8 cellular contexts compared by ENCODE assay signal in the genomic region with DNA sequence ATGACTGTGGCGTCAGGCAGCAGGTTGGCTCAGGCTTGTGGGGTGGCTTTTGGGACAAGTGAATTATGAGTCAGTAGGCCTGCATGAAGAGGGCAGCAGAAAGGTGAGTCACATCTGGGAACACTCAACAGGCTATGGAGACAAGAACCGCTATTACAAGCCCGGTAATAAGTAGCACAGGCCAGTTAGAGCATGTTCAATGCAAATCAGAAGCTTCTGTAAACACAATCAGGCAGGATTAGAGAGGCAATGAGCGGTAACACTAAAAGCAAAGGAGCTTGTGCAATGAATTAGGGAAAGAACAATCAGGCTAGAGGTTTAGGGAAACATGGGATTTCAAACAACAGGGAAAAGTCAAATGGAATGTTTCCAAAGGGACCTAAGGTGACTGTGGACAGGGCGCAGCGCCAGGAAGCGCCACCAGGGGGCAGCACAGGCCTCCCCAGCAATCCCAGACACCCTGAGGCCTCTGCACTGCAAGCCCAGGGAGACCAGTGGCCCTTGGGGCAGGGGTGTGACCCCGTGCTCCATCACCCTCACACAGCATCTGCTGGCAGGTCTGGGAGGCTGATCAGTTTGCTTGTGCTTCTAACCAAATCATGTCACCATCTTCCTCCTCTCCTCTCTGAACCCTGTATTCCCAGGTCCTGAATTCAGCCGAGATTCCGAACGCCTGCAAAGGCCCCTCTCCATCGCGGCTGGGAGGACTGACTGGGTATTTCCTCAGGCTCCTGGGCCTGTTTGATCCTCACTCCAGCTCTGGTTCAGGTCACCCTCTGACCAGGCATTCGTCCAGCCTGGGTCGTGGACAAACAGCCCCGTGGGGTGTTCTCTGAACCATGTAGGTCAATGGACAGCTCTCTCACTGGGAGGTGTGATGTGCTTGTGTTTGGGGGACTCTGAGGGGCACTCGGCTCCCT. TPM values are rescaled to one million over a fixed set of nuclear protein-coding genes. Genes with fewer than 3 reads are reported as not detected.
A peak's percentile ranks its signal among the peaks of the same experiment; 100 is the strongest.
DNase-seq lines count a peak whose midpoint lies in the region; ATAC-seq, FAIRE-seq and TF ChIP-seq lines count a peak whose summit lies in the region.

No MANE protein-coding gene starts in this region.

- H2BK12ac ChIP-seq in H1 (ENCODE audit: low read depth, low read length) (no peak overlapping the region), mesenchymal stem cell (ENCODE audit: low read length in 2 of 2) (no peak overlapping the region)

- no peaks in the 10 kb centered on the region for H3K79me2 ChIP-seq in H1 (ENCODE audit: control insufficient read depth in 1 of 2, insufficient read depth in 2 of 2, low read length in 2 of 2)

- no peaks in the 10 kb centered on the region for H3K36me3 Mint-ChIP-seq in activated CD4-positive, alpha-beta memory T cell treated with anti-CD3 and anti-CD28 coated beads, Interleukin-2, amount 10 ng/mL, durations not matched to agents 7 days and 5 days (ENCODE audit: low read depth)

- H2AK5ac ChIP-seq in H1 (ENCODE audit: low read depth, low read length) = no peak overlapping the region
- H2AK5ac ChIP-seq in mesenchymal stem cell (ENCODE audit: low read length, severe bottlenecking) = no peak overlapping the region

- H2BK120ac ChIP-seq in H1 (replicated peaks; ENCODE audit: low read depth, low read length) (no peak overlapping the region), mesenchymal stem cell (ENCODE audit: low read depth, low read length) (no peak overlapping the region)

- no peaks in the 10 kb centered on the region for H3K79me1 ChIP-seq in H1 (ENCODE audit: low read depth, low read length)
- no peaks in the 10 kb centered on the region for H3K79me1 ChIP-seq in mesenchymal stem cell (replicated peaks; ENCODE audit: low read length, poor library complexity, severe bottlenecking)

- H4K8ac ChIP-seq in H1 (ENCODE audit: extremely low read depth, insufficient read depth, low read length) (no peak overlapping the region; the same call in 1 of the 2 replicates), mesenchymal stem cell (ENCODE audit: low read length) (peak overlapping the region; percentile 22)

- peak; percentile 87 to 99 (median 96) for TF ChIP-seq CTCF in H1 (IDR thresholded peaks at IDR 0.05; ENCODE audit: control extremely low read depth in 1 of 3, insufficient read depth in 1 of 3, low read depth in 1 of 3, low read length in 3 of 3)

- H3K4me1 ChIP-seq in H1 (replicated peaks in 1 of 4; ENCODE audit: control insufficient read depth in 3 of 4, insufficient read depth in 4 of 4, low read length in 3 of 4) (no peaks in the 10 kb centered on the region), mesenchymal stem cell (ENCODE audit: control insufficient read depth, insufficient read depth, low read depth, low read length) (peaks cover 19% of the 10 kb centered on the region)

- POLR2A ChIA-PET in activated CD4-positive, alpha-beta memory T cell treated with anti-CD3 and anti-CD28 coated beads, Interleukin-2, amount 10 ng/mL, durations not matched to agents 7 days and 5 days (lab: Charles Lee) = no interaction called here
- POLR2A ChIA-PET in H1 (lab: Charles Lee; ENCODE audit: partially characterized antibody) = interaction anchor here (0.9 kb wide), 1 partner anchor 213 kb away, joined by 3 read pairs; no protein-coding TSS in a partner anchor

- no peak overlapping the region for H3K4me2 ChIP-seq in H1 (ENCODE audit: insufficient read depth in 1 of 2, low read depth in 2 of 2, low read length in 2 of 2)
- H3K4me2 ChIP-seq in mesenchymal stem cell (ENCODE audit: low read length, poor library complexity, severe bottlenecking) = no peak overlapping the region

- H3K4ac ChIP-seq in H1 (replicated peaks; ENCODE audit: insufficient read length, low read depth, low read length) (no peak overlapping the region), mesenchymal stem cell (ENCODE audit: low read depth in 1 of 2, low read length in 2 of 2) (no peak overlapping the region)

- H4K91ac ChIP-seq in H1 (replicated peaks; ENCODE audit: insufficient read length, low read length) (no peak overlapping the region), mesenchymal stem cell (ENCODE audit: low read length) (no peak overlapping the region)

- no peak overlapping the region for H3K18ac ChIP-seq in H1 (ENCODE audit: extremely low read depth, low read length)
- H3K18ac ChIP-seq in mesenchymal stem cell (ENCODE audit: low read depth in 1 of 2, low read length in 2 of 2) = no peak overlapping the region

- ATAC-seq in GM18861 (IDR thresholded peaks at IDR 0.05; ENCODE audit: unreplicated experiment) (peak; percentile 60), HG03196 (IDR thresholded peaks at IDR 0.05; ENCODE audit: unreplicated experiment) (peak; percentile 56)

- H3K9me3 ChIP-seq in H1 (ENCODE audit: insufficient read depth in 2 of 2, low read depth in 1 of 2, low read length in 1 of 2) (no peaks in the 10 kb centered on the region), mesenchymal stem cell (ENCODE audit: control insufficient read depth, low read length) (no peaks in the 10 kb centered on the region)

- TF ChIP-seq EP300 in H1 (IDR thresholded peaks at IDR 0.05; ENCODE audit: borderline replicate concordance in 1 of 2, low read depth in 2 of 2, low read length in 2 of 2) = no peak

- H3K23me2 ChIP-seq in H1 (ENCODE audit: low read depth, low read length) = no peaks in the 10 kb centered on the region

- H3K4me1 Mint-ChIP-seq in activated CD4-positive, alpha-beta memory T cell treated with anti-CD3 and anti-CD28 coated beads, Interleukin-2, amount 10 ng/mL, durations not matched to agents 7 days and 5 days = peaks cover 8% of the 10 kb centered on the region

- CTCF ChIA-PET in activated CD4-positive, alpha-beta memory T cell treated with anti-CD3 and anti-CD28 coated beads, Interleukin-2, amount 10 ng/mL, durations not matched to agents 7 days and 5 days (lab: Charles Lee) = interaction anchor here (0.6 to 1.6 kb wide), 4 partner anchors 9 to 275 kb away, joined by 3 to 7 read pairs (median 6); no protein-coding TSS in a partner anchor
- CTCF ChIA-PET in H1 (lab: Charles Lee; ENCODE audit: partially characterized antibody) = interaction anchor here (0.6 to 10.7 kb wide), 39 partner anchors 9 to 290 kb away, joined by 3 to 119 read pairs (median 4); no protein-coding TSS in a partner anchor

- 68% methylated on average over 17 of the region's 17 CpGs; no CpG with 5 or more reads in 1 of the 2 experiments for WGBS in H1 (ENCODE audit: extremely low coverage in 1 of 2, insufficient coverage in 1 of 2, insufficient read length in 1 of 2, insufficient replicate concordance in 2 of 2, low coverage in 1 of 2, low lambda C conversion rate in 2 of 2, missing lambda C conversion rate in 1 of 2), 2 experiments
- 62% methylated on average over 17 of the region's 17 CpGs for WGBS in mesenchymal stem cell

- H3K27ac Mint-ChIP-seq in activated CD4-positive, alpha-beta memory T cell treated with anti-CD3 and anti-CD28 coated beads, Interleukin-2, amount 10 ng/mL, durations not matched to agents 7 days and 5 days = no peak overlapping the region

- no peak overlapping the region for H2BK20ac ChIP-seq in H1 (ENCODE audit: low read length)

- H3K27me3 ChIP-seq in H1 (replicated peaks in 1 of 4; ENCODE audit: control insufficient read depth in 3 of 4, extremely low read depth in 1 of 4, insufficient read depth in 3 of 4, low read length in 3 of 4) (no peaks in the 10 kb centered on the region), mesenchymal stem cell (ENCODE audit: control insufficient read depth in 1 of 2, insufficient read depth in 1 of 2, low read length in 2 of 2) (no peaks in the 10 kb centered on the region)

- H2AFZ ChIP-seq in H1 (ENCODE audit: low read length) = no peak overlapping the region
- H2AFZ ChIP-seq in mesenchymal stem cell (ENCODE audit: low read depth, low read length) = no peak overlapping the region

- H4K5ac ChIP-seq in H1 (ENCODE audit: insufficient read length, low read depth, low read length) = no peak overlapping the region

- TF ChIP-seq POLR2A in H1 (IDR thresholded peaks at IDR 0.05; ENCODE audit: control extremely low read depth in 1 of 2, low read depth in 2 of 2, low read length in 2 of 2) = no peak

- H4K20me1 ChIP-seq in H1 (replicated peaks in 1 of 2; ENCODE audit: control insufficient read depth in 1 of 2, insufficient read depth in 2 of 2, low read length in 2 of 2) = peaks cover 4 to 5% of the 10 kb centered on the region in 2 experiments

- H3K14ac ChIP-seq in H1 (ENCODE audit: insufficient read length) = no peak overlapping the region
- no peak overlapping the region for H3K14ac ChIP-seq in mesenchymal stem cell (ENCODE audit: low read length in 2 of 2)

- H2BK15ac ChIP-seq in H1 (ENCODE audit: low read length) = no peak overlapping the region
- H2BK15ac ChIP-seq in mesenchymal stem cell (ENCODE audit: low read depth, poor library complexity, severe bottlenecking) = peak overlapping the region; percentile 28

- no peaks in the 10 kb centered on the region for H3K27me3 Mint-ChIP-seq in activated CD4-positive, alpha-beta memory T cell treated with anti-CD3 and anti-CD28 coated beads, Interleukin-2, amount 10 ng/mL, durations not matched to agents 7 days and 5 days

- DNase-seq in AG08395 (ENCODE audit: low spot score) = peak; percentile 79
- peak; percentile 73 for DNase-seq in NCI-H69 (lab: John Stamatoyannopoulos, UW)
- DNase-seq in activated CD4-positive, alpha-beta memory T cell treated with anti-CD3 and anti-CD28 coated beads, Interleukin-2, amount 10 ng/mL, durations not matched to agents 7 days and 5 days = peak; percentile 58
- peak; percentile 70 to 94 for DNase-seq in H1 (ENCODE audit: low read depth in 1 of 2, low spot score in 2 of 2)
- DNase-seq in mesenchymal stem cell = peak; percentile 64
- peak; percentile 32 to 43 for DNase-seq in stimulated activated CD8-positive, alpha-beta memory T cell treated with anti-CD3 and anti-CD28 coated beads, Interleukin-2, amount 100 ng/mL, for 48 hours (ENCODE audit: low read depth in 2 of 2)

- no peak overlapping the region for H3K4me3 ChIP-seq in H1 (ENCODE audit: extremely low read depth in 1 of 4, insufficient read depth in 2 of 4, low read depth in 3 of 4, low read length in 4 of 4)
- H3K4me3 ChIP-seq in mesenchymal stem cell (ENCODE audit: insufficient read depth in 1 of 2, low read depth in 1 of 2, low read length in 2 of 2) = no peak overlapping the region

- no peak overlapping the region for H2BK5ac ChIP-seq in H1 (ENCODE audit: low read depth, low read length)
- H2BK5ac ChIP-seq in mesenchymal stem cell (ENCODE audit: low read depth, low read length, poor library complexity, severe bottlenecking) = no peak overlapping the region

- H3K36me3 ChIP-seq in H1 (ENCODE audit: control insufficient read depth in 2 of 4, insufficient read depth in 4 of 4, low read length in 3 of 4) (peaks cover 0 to 6% (median 3%) of the 10 kb centered on the region in 4 experiments; a peak in 2 of 8 replicates), mesenchymal stem cell (ENCODE audit: control insufficient read depth in 1 of 2, insufficient read depth in 2 of 2, low read depth in 1 of 2, low read length in 2 of 2) (peaks cover 0 to 22% of the 10 kb centered on the region in 2 experiments)

- H3K9ac ChIP-seq in H1 (replicated peaks in 1 of 4; ENCODE audit: extremely low read depth in 1 of 4, low read depth in 3 of 4, low read length in 3 of 4) = no peak overlapping the region
- peak overlapping the region; percentile 4 for H3K9ac ChIP-seq in mesenchymal stem cell (ENCODE audit: low read length)

- H3K27ac ChIP-seq in H1 (ENCODE audit: low read depth, low read length) (no peak overlapping the region), mesenchymal stem cell (ENCODE audit: low read length, poor library complexity, severe bottlenecking) (no peak overlapping the region)

- H3K23ac ChIP-seq in H1 (ENCODE audit: insufficient read length) (no peak overlapping the region), mesenchymal stem cell (ENCODE audit: low read length in 2 of 2) (no peak overlapping the region)

- H3K9me3 Mint-ChIP-seq in activated CD4-positive, alpha-beta memory T cell treated with anti-CD3 and anti-CD28 coated beads, Interleukin-2, amount 10 ng/mL, durations not matched to agents 7 days and 5 days = no peaks in the 10 kb centered on the region

- peak; percentile 60 for FAIRE-seq in H1 (lab: Jason Lieb, UNC)

- peak; percentile 86 to 89 for TF ChIP-seq RAD21 in H1 (IDR thresholded peaks at IDR 0.05 in 1 of 2, conservative IDR thresholded peaks at IDR 0.05 in 1 of 2; ENCODE audit: low read depth in 2 of 2, low read length in 2 of 2)

- H3K56ac ChIP-seq in H1 (replicated peaks; ENCODE audit: insufficient read length, low read depth, low read length) = no peak overlapping the region

- no peak overlapping the region for H3K4me3 Mint-ChIP-seq in activated CD4-positive, alpha-beta memory T cell treated with anti-CD3 and anti-CD28 coated beads, Interleukin-2, amount 10 ng/mL, durations not matched to agents 7 days and 5 days

RNA-seq across cellular contexts. Expression of a gene that starts 50.0 kb away (rescaled TPM):
- 100 to 1,000 TPM; 113 to 124 TPM for total RNA-seq in activated CD4-positive, alpha-beta memory T cell treated with anti-CD3 and anti-CD28 coated beads, Interleukin-2, amount 10 ng/mL, durations not matched to agents 7 days and 5 days
- 161 and 181 TPM in 2 replicates for total RNA-seq in H1 (2021; fragmentation: NEBNext Ultra II Directional; extraction: Animal tissue kit (Norgen Biotek cat#: 25700))
- polyA plus RNA-seq in H1 (2011; rRNA removed) = 67.4 and 70.7 TPM in 2 replicates
- polyA plus RNA-seq in H1 (2011; cell fraction: cytosol; rRNA removed) = 181 TPM
- 41.0 TPM for polyA plus RNA-seq in H1 (2011; cell fraction: nucleus; rRNA removed)
- 228 to 336 TPM (median 257 TPM) in 4 replicates for polyA plus RNA-seq in H1 (2012, experiment 1 of 2)
- 25.3 TPM for polyA plus RNA-seq in H1 (2012, experiment 2 of 2)
- 125 TPM for polyA plus RNA-seq in H1 (2013, experiment 1 of 2)
- 113 TPM for polyA plus RNA-seq in H1 (2013, experiment 2 of 2)
- polyA minus RNA-seq in H1 (2011; rRNA and poly(A)+ RNA removed) = 35.3 and 53.0 TPM in 2 replicates
- polyA minus RNA-seq in H1 (2011; cell fraction: cytosol; rRNA and poly(A)+ RNA removed) = 128 TPM
- polyA minus RNA-seq in H1 (2011; cell fraction: nucleus; rRNA and poly(A)+ RNA removed) = 70.9 TPM
- polyA plus RNA-seq in mesenchymal stem cell (2013, experiment 1 of 2) = 134 TPM
- polyA plus RNA-seq in mesenchymal stem cell (2013, experiment 2 of 2) = 133 TPM
